Comparison of ENCODE assay signal across 2 cellular contexts in the genomic region with DNA sequence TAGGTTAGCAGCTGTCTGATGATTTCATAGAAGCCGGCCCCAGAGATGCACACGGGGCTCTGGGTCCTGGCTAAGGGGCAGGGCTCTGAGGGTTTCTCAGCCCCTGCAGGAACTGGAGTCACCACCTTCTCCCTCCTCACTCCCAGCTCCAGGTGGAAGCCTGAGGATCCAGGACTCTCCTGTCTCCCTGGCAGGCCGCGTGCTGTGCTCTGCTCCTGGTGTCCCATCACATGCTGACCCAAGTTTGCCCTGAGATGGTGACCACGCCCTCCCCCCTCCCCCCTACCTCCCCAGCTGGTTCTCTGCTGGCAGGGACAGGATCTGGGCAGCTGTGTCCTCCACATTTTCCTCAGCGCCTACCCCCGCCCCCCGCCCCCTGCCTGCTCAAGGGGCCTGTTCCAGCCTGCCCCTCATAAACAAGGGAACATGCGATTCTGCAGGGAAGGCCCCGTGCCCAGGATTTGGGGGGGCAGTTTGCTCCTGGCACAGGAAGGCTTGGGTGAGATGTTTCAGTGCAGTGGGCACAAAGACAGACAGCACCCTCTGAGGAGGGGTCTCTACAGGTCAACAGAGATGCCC.
TF ChIP-seq lines count a peak whose summit lies in the region.

No MANE protein-coding gene starts in this region.

TF ChIP-seq in SK-N-SH, 30 proteins besides CTCF, POLR2A, EP300 and RAD21 (continued from another document):
- TF ChIP-seq, protein P1, sequence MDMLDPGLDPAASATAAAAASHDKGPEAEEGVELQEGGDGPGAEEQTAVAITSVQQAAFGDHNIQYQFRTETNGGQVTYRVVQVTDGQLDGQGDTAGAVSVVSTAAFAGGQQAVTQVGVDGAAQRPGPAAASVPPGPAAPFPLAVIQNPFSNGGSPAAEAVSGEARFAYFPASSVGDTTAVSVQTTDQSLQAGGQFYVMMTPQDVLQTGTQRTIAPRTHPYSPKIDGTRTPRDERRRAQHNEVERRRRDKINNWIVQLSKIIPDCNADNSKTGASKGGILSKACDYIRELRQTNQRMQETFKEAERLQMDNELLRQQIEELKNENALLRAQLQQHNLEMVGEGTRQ (IDR thresholded peaks at IDR 0.05; ENCODE audit: borderline replicate concordance, low read depth, low read length), result no peak
- TF ChIP-seq, protein P2, sequence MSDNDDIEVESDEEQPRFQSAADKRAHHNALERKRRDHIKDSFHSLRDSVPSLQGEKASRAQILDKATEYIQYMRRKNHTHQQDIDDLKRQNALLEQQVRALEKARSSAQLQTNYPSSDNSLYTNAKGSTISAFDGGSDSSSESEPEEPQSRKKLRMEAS (IDR thresholded peaks at IDR 0.05; ENCODE audit: low read depth), result no peak
- TF ChIP-seq MXI1 (IDR thresholded peaks at IDR 0.05; ENCODE audit: low read depth, low read length) (no peak; the same call in 1 of the 2 replicates), FOSL2 (IDR thresholded peaks at IDR 0.05; ENCODE audit: borderline replicate concordance, low read depth) (no peak), CHD2 (IDR thresholded peaks at IDR 0.05; ENCODE audit: low read length, partially characterized antibody) (no peak), NFIC (IDR thresholded peaks at IDR 0.05; ENCODE audit: borderline replicate concordance) (no peak), ELF1 (IDR thresholded peaks at IDR 0.05) (no peak), EZH2phosphoT487 (IDR thresholded peaks at IDR 0.05; ENCODE audit: borderline replicate concordance, low read depth) (no peak), NRF1 (IDR thresholded peaks at IDR 0.05; ENCODE audit: low read depth, low read length) (no peak), GATA2 (CRISPR knock-in tag; IDR thresholded peaks at IDR 0.05) (no peak)
- TF ChIP-seq, protein P3, sequence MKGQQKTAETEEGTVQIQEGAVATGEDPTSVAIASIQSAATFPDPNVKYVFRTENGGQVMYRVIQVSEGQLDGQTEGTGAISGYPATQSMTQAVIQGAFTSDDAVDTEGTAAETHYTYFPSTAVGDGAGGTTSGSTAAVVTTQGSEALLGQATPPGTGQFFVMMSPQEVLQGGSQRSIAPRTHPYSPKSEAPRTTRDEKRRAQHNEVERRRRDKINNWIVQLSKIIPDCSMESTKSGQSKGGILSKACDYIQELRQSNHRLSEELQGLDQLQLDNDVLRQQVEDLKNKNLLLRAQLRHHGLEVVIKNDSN (IDR thresholded peaks at IDR 0.05; ENCODE audit: borderline replicate concordance, low read depth), result no peak

TF ChIP-seq in SK-N-SH treated with all-trans-retinoic acid at 6 μM for 48 hours, 23 proteins besides CTCF, POLR2A, EP300 and RAD21 (continued from another document):
- TF ChIP-seq, protein P4, sequence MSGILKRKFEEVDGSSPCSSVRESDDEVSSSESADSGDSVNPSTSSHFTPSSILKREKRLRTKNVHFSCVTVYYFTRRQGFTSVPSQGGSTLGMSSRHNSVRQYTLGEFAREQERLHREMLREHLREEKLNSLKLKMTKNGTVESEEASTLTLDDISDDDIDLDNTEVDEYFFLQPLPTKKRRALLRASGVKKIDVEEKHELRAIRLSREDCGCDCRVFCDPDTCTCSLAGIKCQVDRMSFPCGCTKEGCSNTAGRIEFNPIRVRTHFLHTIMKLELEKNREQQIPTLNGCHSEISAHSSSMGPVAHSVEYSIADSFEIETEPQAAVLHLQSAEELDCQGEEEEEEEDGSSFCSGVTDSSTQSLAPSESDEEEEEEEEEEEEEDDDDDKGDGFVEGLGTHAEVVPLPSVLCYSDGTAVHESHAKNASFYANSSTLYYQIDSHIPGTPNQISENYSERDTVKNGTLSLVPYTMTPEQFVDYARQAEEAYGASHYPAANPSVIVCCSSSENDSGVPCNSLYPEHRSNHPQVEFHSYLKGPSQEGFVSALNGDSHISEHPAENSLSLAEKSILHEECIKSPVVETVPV (CRISPR knock-in tag; IDR thresholded peaks at IDR 0.05), result no peak
- TF ChIP-seq, protein P5, sequence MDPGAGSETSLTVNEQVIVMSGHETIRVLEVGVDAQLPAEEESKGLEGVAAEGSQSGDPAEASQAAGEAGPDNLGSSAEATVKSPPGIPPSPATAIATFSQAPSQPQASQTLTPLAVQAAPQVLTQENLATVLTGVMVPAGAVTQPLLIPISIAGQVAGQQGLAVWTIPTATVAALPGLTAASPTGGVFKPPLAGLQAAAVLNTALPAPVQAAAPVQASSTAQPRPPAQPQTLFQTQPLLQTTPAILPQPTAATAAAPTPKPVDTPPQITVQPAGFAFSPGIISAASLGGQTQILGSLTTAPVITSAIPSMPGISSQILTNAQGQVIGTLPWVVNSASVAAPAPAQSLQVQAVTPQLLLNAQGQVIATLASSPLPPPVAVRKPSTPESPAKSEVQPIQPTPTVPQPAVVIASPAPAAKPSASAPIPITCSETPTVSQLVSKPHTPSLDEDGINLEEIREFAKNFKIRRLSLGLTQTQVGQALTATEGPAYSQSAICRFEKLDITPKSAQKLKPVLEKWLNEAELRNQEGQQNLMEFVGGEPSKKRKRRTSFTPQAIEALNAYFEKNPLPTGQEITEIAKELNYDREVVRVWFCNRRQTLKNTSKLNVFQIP (CRISPR knock-in tag; IDR thresholded peaks at IDR 0.05; ENCODE audit: borderline replicate concordance, low read depth), result no peak
